Comparison of ENCODE assay signal across 16 cellular contexts in genomic region chr5:74424162-74424868, GRCh38.
DNase-seq lines count a peak whose midpoint lies in the region; ATAC-seq and TF ChIP-seq lines count a peak whose summit lies in the region.
"Had no signal": no experiment of that assay in that cellular context is flagged by ENCODE, and none has a peak within 500 bp of the region (broad histone marks: within the 10 kb centered on the region; RNA-seq: fewer than 3 reads in every experiment).

No MANE protein-coding gene starts in this region.

- H3F3A ChIP-seq in GM23248 (ENCODE audit: insufficient read depth), result 0 out of 2 replicates have a peak, but pooled peaks cover 3% of the 10 kb centered on the region

- H3K4me2 ChIP-seq in GM23248 (ENCODE audit: unreplicated experiment), result peak overlapping the region; percentile 2
- H3K4me2 ChIP-seq: SK-N-SH had no signal

- H3K27ac ChIP-seq in GM23248, result no peak overlapping the region
- peak overlapping the region; percentile 65 to 78 for H3K27ac ChIP-seq in breast epithelium
- H3K27ac ChIP-seq in foreskin keratinocyte, result no peak overlapping the region
- H3K27ac ChIP-seq: suprapubic skin had no signal

- H3K36me3 ChIP-seq in GM23248 (ENCODE audit: low read depth) (no peaks in the 10 kb centered on the region), breast epithelium (no peaks in the 10 kb centered on the region)
- H3K36me3 ChIP-seq: BE2C, suprapubic skin had no signal

- H3K4me3 ChIP-seq in GM23248 (no peak overlapping the region), breast epithelium (no peak overlapping the region)
- H3K4me3 ChIP-seq: suprapubic skin had no signal

- in situ Hi-C loops in GM23248 (cut with MboI), result no loop called here

- H3K9me3 ChIP-seq in GM23248 (ENCODE audit: low read depth), result no peaks in the 10 kb centered on the region
- H3K9me3 ChIP-seq in breast epithelium, result no peaks in the 10 kb centered on the region
- H3K9me3 ChIP-seq: SK-N-SH, suprapubic skin had no signal

- DNase-seq in GM23248 (peak; percentile 73), breast epithelium (ENCODE audit: low spot score in 2 of 2) (peak in 1 of 2 donors; percentile 81), foreskin keratinocyte (peak; percentile 64 to 73), renal cortical epithelial cell (ENCODE audit: low read depth) (peak; percentile 89), HCEC 1CT (no peak)
- no peak for DNase-seq in stimulated activated CD4-positive, alpha-beta T cell treated with anti-CD3 and anti-CD28 coated beads, Interleukin-4, amount 100 ng/mL, for 24 hours
- DNase-seq: activated CD4-positive, alpha-beta T cell treated with anti-CD3 and anti-CD28 coated beads, Interleukin-2, amount 10 ng/mL, durations not matched to agents 24 days and 14 days; activated naive CD4-positive, alpha-beta T cell treated with anti-CD3 and anti-CD28 coated beads, Interleukin-2, amount 10 ng/mL, durations not matched to agents 7 days and 5 days; BE2C; dermis blood vessel endothelial cell; NCI-H187; nephron progenitor cell; retina; SK-N-SH had no signal

- no peak for TF ChIP-seq POLR2A in breast epithelium (IDR thresholded peaks at IDR 0.05)

- intact Hi-C loops in breast epithelium (cut with DNase I; ENCODE audit: low total_unique reads), result no loop called here

- ATAC-seq in foreskin keratinocyte (no peak), HG02798 (IDR thresholded peaks at IDR 0.05; ENCODE audit: poor library complexity, unreplicated experiment) (no peak)

- no peak overlapping the region for H2AFZ ChIP-seq in GM23248

- no peak overlapping the region for H3K9ac ChIP-seq in GM23248
- H3K9ac ChIP-seq: SK-N-SH had no signal

- WGBS in GM23248 (ENCODE audit: low coverage in 1 of 2, low lambda C conversion rate in 2 of 2, missing lambda C conversion rate in 2 of 2), 2 experiments, result 74 to 75% methylated on average over 5 of the region's 5 CpGs

- no peaks in the 10 kb centered on the region for H3K79me2 ChIP-seq in GM23248 (ENCODE audit: insufficient read depth)

- H4K20me1 ChIP-seq in GM23248 (ENCODE audit: insufficient read depth), result no peaks in the 10 kb centered on the region

- no peaks in the 10 kb centered on the region for H3K27me3 ChIP-seq in GM23248 (replicated peaks; ENCODE audit: insufficient read depth)
- no peaks in the 10 kb centered on the region for H3K27me3 ChIP-seq in breast epithelium
- H3K27me3 ChIP-seq in foreskin keratinocyte, result no peaks in the 10 kb centered on the region
- H3K27me3 ChIP-seq: BE2C, suprapubic skin had no signal

- H3K4me1 ChIP-seq in GM23248 (ENCODE audit: insufficient read depth), result peaks cover 9% of the 10 kb centered on the region; the same call in 1 of the 2 replicates
- H3K4me1 ChIP-seq in breast epithelium, result no peaks in the 10 kb centered on the region
- H3K4me1 ChIP-seq in foreskin keratinocyte, result peaks cover 6% of the 10 kb centered on the region
- H3K4me1 ChIP-seq: suprapubic skin had no signal

- no peak for TF ChIP-seq CTCF in breast epithelium (IDR thresholded peaks at IDR 0.05)
- no peak for TF ChIP-seq CTCF in foreskin keratinocyte (conservative IDR thresholded peaks at IDR 0.05)

- H3K9me2 ChIP-seq in GM23248 (ENCODE audit: insufficient read depth), result no peaks in the 10 kb centered on the region
- H3K9me2 ChIP-seq: SK-N-SH had no signal

Comparison
In these comparisons a context has a peak if more than half of its experiments do, and no peak if none do; other contexts are left out.
1. DNase-seq: peak in GM23248 (single experiment), foreskin keratinocyte (2 of 2) and renal cortical epithelial cell (single experiment); none in stimulated activated CD4-positive, alpha-beta T cell treated with anti-CD3 and anti-CD28 coated beads, Interleukin-4, amount 100 ng/mL, for 24 hours (single experiment) and HCEC 1CT (single experiment).
2. H3K27ac ChIP-seq: peak in breast epithelium (2 of 2); none in GM23248 (single experiment) and foreskin keratinocyte (single experiment).